Comparison of ENCODE assay signal across 1 cellular context in genomic region chrX:55490121-55490520, GRCh38.
TF ChIP-seq lines count a peak whose summit lies in the region.

No MANE protein-coding gene starts in this region.

TF ChIP-seq in GM12878, 131 proteins besides CTCF, POLR2A, EP300 and RAD21:
- TF ChIP-seq MLLT1 (IDR thresholded peaks at IDR 0.05) (no peak), IKZF1 (conservative IDR thresholded peaks at IDR 0.05) (no peak)
